15 cellular contexts compared by ENCODE assay signal in genomic region chr6:16504608-16505007, GRCh38.
A peak's percentile ranks its signal among the peaks of the same experiment; 100 is the strongest.
DNase-seq lines count a peak whose midpoint lies in the region; ATAC-seq and TF ChIP-seq lines count a peak whose summit lies in the region.
"Had no signal": no experiment of that assay in that cellular context is flagged by ENCODE, and none has a peak within 500 bp of the region (broad histone marks: within the 10 kb centered on the region; RNA-seq: fewer than 3 reads in every experiment).

No MANE protein-coding gene starts in this region.

- H2AFZ ChIP-seq in DND-41 (ENCODE audit: low read depth, low read length) (no peak overlapping the region), SK-N-SH (ENCODE audit: low read depth) (no peak overlapping the region)

- WGBS in SK-N-SH (ENCODE audit: low lambda C conversion rate) = 96% methylated on average over 5 of the region's 5 CpGs

- TF ChIP-seq RAD21 in SK-N-SH (IDR thresholded peaks at IDR 0.05; ENCODE audit: low read length) = no peak

- no peaks in the 10 kb centered on the region for H3K79me2 ChIP-seq in DND-41 (ENCODE audit: insufficient read depth, low read length)
- peaks cover 30% of the 10 kb centered on the region for H3K79me2 ChIP-seq in SK-N-SH (ENCODE audit: insufficient read depth)

- H3K9me2 ChIP-seq in SK-N-SH = no peaks in the 10 kb centered on the region

- H3K4me1 ChIP-seq in DND-41 (ENCODE audit: insufficient read depth, low read length) = peaks cover 22% of the 10 kb centered on the region
- no peaks in the 10 kb centered on the region; a peak in 1 of 4 replicates for H3K4me1 ChIP-seq in SK-N-SH (ENCODE audit: control insufficient read depth in 1 of 2, insufficient read depth in 2 of 2, low read depth in 1 of 2, low read length in 1 of 2)
- H3K4me1 ChIP-seq: HAP-1 had no signal

- H3K9ac ChIP-seq in DND-41 (ENCODE audit: low read depth, low read length) (no peak overlapping the region), SK-N-SH (no peak overlapping the region)

- H3K27ac Mint-ChIP-seq in T-helper 17 cell (peak overlapping the region; percentile 84), nephron (peak overlapping the region; percentile 62 to 97 (median 90)), glutamatergic neuron (ENCODE audit: unreplicated experiment) (no peak overlapping the region)

- CTCF ChIA-PET in SK-N-SH (lab: Yijun Ruan, JAX) = interaction anchor here (1.4 kb wide), 1 partner anchor 10 kb away, joined by 4 read pairs; no protein-coding TSS in a partner anchor

- no peaks in the 10 kb centered on the region for H3K36me3 ChIP-seq in DND-41 (ENCODE audit: insufficient read depth, low read length)
- H3K36me3 ChIP-seq in SK-N-SH (replicated peaks in 1 of 2; ENCODE audit: control insufficient read depth in 1 of 2, insufficient read depth in 2 of 2, low read length in 1 of 2) = no peaks in the 10 kb centered on the region
- H3K36me3 ChIP-seq: HAP-1, heart left ventricle, SJSA1, upper lobe of right lung had no signal

- no peak overlapping the region for H3K27ac ChIP-seq in DND-41 (ENCODE audit: low read length)
- no peak overlapping the region for H3K27ac ChIP-seq in SK-N-SH (ENCODE audit: low read depth in 2 of 2, low read length in 1 of 2)
- H3K27ac ChIP-seq: SJSA1, upper lobe of right lung had no signal

- H3K27me3 Mint-ChIP-seq in T-helper 17 cell (no peaks in the 10 kb centered on the region), nephron (ENCODE audit: low read depth) (no peaks in the 10 kb centered on the region), glutamatergic neuron (ENCODE audit: unreplicated experiment) (peaks cover 2% of the 10 kb centered on the region)

- H3K4me3 Mint-ChIP-seq in T-helper 17 cell (no peak overlapping the region), nephron (no peak overlapping the region), glutamatergic neuron (ENCODE audit: unreplicated experiment) (no peak overlapping the region)

- H3K4me1 Mint-ChIP-seq in T-helper 17 cell (peaks cover 24% of the 10 kb centered on the region), nephron (peaks cover 36% of the 10 kb centered on the region), glutamatergic neuron (ENCODE audit: low read depth, unreplicated experiment) (peaks cover 11% of the 10 kb centered on the region)

- H3F3A ChIP-seq in SK-N-SH (replicated peaks; ENCODE audit: insufficient read depth) = peaks cover 21% of the 10 kb centered on the region

- H4K20me1 ChIP-seq in DND-41 (ENCODE audit: insufficient read depth, low read length) = no peaks in the 10 kb centered on the region
- H4K20me1 ChIP-seq in SK-N-SH (ENCODE audit: insufficient read depth) = peaks cover 18% of the 10 kb centered on the region

- H3K36me3 Mint-ChIP-seq in T-helper 17 cell (ENCODE audit: low read depth) (peaks cover 2% of the 10 kb centered on the region), nephron (ENCODE audit: low read depth) (peaks cover under 1% of the 10 kb centered on the region), glutamatergic neuron (ENCODE audit: unreplicated experiment) (no peaks in the 10 kb centered on the region)

- DNase-seq in DND-41 = no peak
- no peak for DNase-seq in T-helper 17 cell
- no peak for DNase-seq in inferior parietal cortex (ENCODE audit: extremely low spot score)
- no peak for DNase-seq in C1 segment of cervical spinal cord (lab: John Stamatoyannopoulos, UW)
- no peak for DNase-seq in glutamatergic neuron
- no peak for DNase-seq in SK-N-SH
- DNase-seq: activated CD8-positive, alpha-beta memory T cell treated with anti-CD3 and anti-CD28 coated beads, Interleukin-2, amount 50 U/mL, for 48 hours; heart left ventricle; left cardiac atrium; NCI-H2081 treated with DMSO at 0.1 percent for 48 hours; upper lobe of right lung had no signal

- no peaks in the 10 kb centered on the region for H3K27me3 ChIP-seq in DND-41 (ENCODE audit: insufficient read depth, low read length, poor library complexity)
- H3K27me3 ChIP-seq in SK-N-SH (ENCODE audit: insufficient read depth) = no peaks in the 10 kb centered on the region
- H3K27me3 ChIP-seq: heart left ventricle, SJSA1, upper lobe of right lung had no signal

- TF ChIP-seq CTCF in DND-41 (IDR thresholded peaks at IDR 0.05; ENCODE audit: borderline replicate concordance, extremely low read depth, low read length, poor library complexity, severe bottlenecking) = no peak
- no peak for TF ChIP-seq CTCF in nephron (IDR thresholded peaks at IDR 0.05; ENCODE audit: unreplicated experiment in 3 of 3)
- no peak for TF ChIP-seq CTCF in glutamatergic neuron (IDR thresholded peaks at IDR 0.05; ENCODE audit: partially characterized antibody, unreplicated experiment)
- TF ChIP-seq CTCF in SK-N-SH (IDR thresholded peaks at IDR 0.05) = no peak

- ATAC-seq in DND-41 (ENCODE audit: insufficient read depth, low read depth) (no peak), GM21529 (IDR thresholded peaks at IDR 0.05; ENCODE audit: unreplicated experiment) (peak; percentile 45), T-helper 17 cell (no peak)
- ATAC-seq: upper lobe of right lung had no signal

- H3K4me2 ChIP-seq in DND-41 (ENCODE audit: insufficient read depth, low read length) (0 out of 2 replicates have a peak overlapping the region, but pooled peaks have one; percentile 0), SK-N-SH (no peak overlapping the region)

- H3K4me3 ChIP-seq in DND-41 (ENCODE audit: low read depth in 1 of 2, low read length in 2 of 2) (no peak overlapping the region), SK-N-SH (ENCODE audit: low read depth in 2 of 2, low read length in 1 of 2) (no peak overlapping the region)
- H3K4me3 ChIP-seq: HAP-1, heart left ventricle, SJSA1, upper lobe of right lung had no signal

- H3K9me3 ChIP-seq in DND-41 (ENCODE audit: insufficient read depth, low read length, severe bottlenecking) (no peaks in the 10 kb centered on the region), T-helper 17 cell (ENCODE audit: control insufficient read depth, low read length, poor library complexity, severe bottlenecking) (no peaks in the 10 kb centered on the region), SK-N-SH (no peaks in the 10 kb centered on the region)
- H3K9me3 ChIP-seq: HAP-1, SJSA1, upper lobe of right lung had no signal

- POLR2A ChIA-PET in SK-N-SH (lab: Yijun Ruan, JAX) = no interaction called here

- peaks cover 4% of the 10 kb centered on the region for H3K9me3 Mint-ChIP-seq in nephron
- no peaks in the 10 kb centered on the region for H3K9me3 Mint-ChIP-seq in glutamatergic neuron (ENCODE audit: unreplicated experiment)

- no peak for TF ChIP-seq EP300 in SK-N-SH (IDR thresholded peaks at IDR 0.05; ENCODE audit: borderline replicate concordance in 1 of 2, low read depth in 1 of 2, low read length in 1 of 2)

TF ChIP-seq in SK-N-SH, 30 proteins besides CTCF, POLR2A, EP300 and RAD21 (continues in another document):
- no peak for TF ChIP-seq MEF2A (IDR thresholded peaks at IDR 0.05; ENCODE audit: borderline replicate concordance, low read depth)
- TF ChIP-seq EZH2phosphoT487 (IDR thresholded peaks at IDR 0.05; ENCODE audit: borderline replicate concordance, low read depth) = no peak
- no peak for TF ChIP-seq IRF3 (IDR thresholded peaks at IDR 0.05; ENCODE audit: low read depth, low read length)
- TF ChIP-seq GABPA (IDR thresholded peaks at IDR 0.05; ENCODE audit: low read depth) = no peak
- TF ChIP-seq USF2 (IDR thresholded peaks at IDR 0.05; ENCODE audit: borderline replicate concordance, low read depth, low read length) = no peak
- TF ChIP-seq FOSL2 (IDR thresholded peaks at IDR 0.05; ENCODE audit: borderline replicate concordance, low read depth) = no peak
- no peak for TF ChIP-seq NRF1 (IDR thresholded peaks at IDR 0.05; ENCODE audit: low read depth, low read length)
- no peak for TF ChIP-seq SMC3 (IDR thresholded peaks at IDR 0.05; ENCODE audit: low read depth, low read length)
- TF ChIP-seq, protein P1, sequence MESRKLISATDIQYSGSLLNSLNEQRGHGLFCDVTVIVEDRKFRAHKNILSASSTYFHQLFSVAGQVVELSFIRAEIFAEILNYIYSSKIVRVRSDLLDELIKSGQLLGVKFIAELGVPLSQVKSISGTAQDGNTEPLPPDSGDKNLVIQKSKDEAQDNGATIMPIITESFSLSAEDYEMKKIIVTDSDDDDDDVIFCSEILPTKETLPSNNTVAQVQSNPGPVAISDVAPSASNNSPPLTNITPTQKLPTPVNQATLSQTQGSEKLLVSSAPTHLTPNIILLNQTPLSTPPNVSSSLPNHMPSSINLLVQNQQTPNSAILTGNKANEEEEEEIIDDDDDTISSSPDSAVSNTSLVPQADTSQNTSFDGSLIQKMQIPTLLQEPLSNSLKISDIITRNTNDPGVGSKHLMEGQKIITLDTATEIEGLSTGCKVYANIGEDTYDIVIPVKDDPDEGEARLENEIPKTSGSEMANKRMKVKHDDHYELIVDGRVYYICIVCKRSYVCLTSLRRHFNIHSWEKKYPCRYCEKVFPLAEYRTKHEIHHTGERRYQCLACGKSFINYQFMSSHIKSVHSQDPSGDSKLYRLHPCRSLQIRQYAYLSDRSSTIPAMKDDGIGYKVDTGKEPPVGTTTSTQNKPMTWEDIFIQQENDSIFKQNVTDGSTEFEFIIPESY (IDR thresholded peaks at IDR 0.05; ENCODE audit: borderline replicate concordance, low read depth) = no peak
- no peak for TF ChIP-seq FOXM1 (IDR thresholded peaks at IDR 0.05; ENCODE audit: low read depth)
- no peak for TF ChIP-seq ELF1 (IDR thresholded peaks at IDR 0.05)
